ENCODE assay signal across 30 cellular contexts in genomic region chr6:13409991-13410390, GRCh38.
A peak's percentile ranks its signal among the peaks of the same experiment; 100 is the strongest.
DNase-seq lines count a peak whose midpoint lies in the region; ATAC-seq and TF ChIP-seq lines count a peak whose summit lies in the region.
"Had no signal": no experiment of that assay in that cellular context is flagged by ENCODE, and none has a peak within 500 bp of the region (broad histone marks: within the 10 kb centered on the region; RNA-seq: fewer than 3 reads in every experiment).

No MANE protein-coding gene starts in this region.

- no peak overlapping the region; the same call in 1 of the 2 replicates for H2AK5ac ChIP-seq in IMR-90 (ENCODE audit: low read depth, low read length)

- H2AFZ ChIP-seq in IMR-90 (replicated peaks; ENCODE audit: low read length, poor library complexity): no peak overlapping the region

- dilution Hi-C loops in IMR-90 (cut with HindIII; ENCODE audit: low sequenced_read_pairs, unreplicated experiment): no loop called here

- H3K36me3 ChIP-seq in IMR-90 (ENCODE audit: control insufficient read depth, insufficient read depth, low read length): no peaks in the 10 kb centered on the region
- no peaks in the 10 kb centered on the region for H3K36me3 ChIP-seq in gastrocnemius medialis
- H3K36me3 ChIP-seq: breast epithelium, pancreas, spleen, tibial nerve had no signal

- H2BK5ac ChIP-seq in IMR-90 (ENCODE audit: low read depth, low read length, poor library complexity, severe bottlenecking): no peak overlapping the region

- H3K23ac ChIP-seq in IMR-90 (ENCODE audit: low read depth, low read length): no peak overlapping the region

- intact Hi-C loops in IMR-90 (cut with micrococcal nuclease): no loop called here
- intact Hi-C loops in gastrocnemius medialis (cut with DNase I; ENCODE audit: low total_unique reads): loop anchor here (5.0 kb wide), 1 partner anchor 162 kb away; the partner anchor contains the start of gene SIRT5
- intact Hi-C loops in lower leg skin (cut with DNase I; ENCODE audit: low total_unique reads): no loop called here

- H3K4me3 ChIP-seq in IMR-90 (ENCODE audit: insufficient read depth, low read depth, low read length): no peak overlapping the region
- H3K4me3 ChIP-seq in gastrocnemius medialis: no peak overlapping the region
- no peak overlapping the region for H3K4me3 ChIP-seq in lower leg skin (ENCODE audit: low read depth, poor library complexity, severe bottlenecking)
- H3K4me3 ChIP-seq: breast epithelium, pancreas, spleen, tibial nerve had no signal

- no peak overlapping the region for H4K8ac ChIP-seq in IMR-90 (ENCODE audit: low read depth in 2 of 2, low read length in 2 of 2)

- H4K91ac ChIP-seq in IMR-90 (ENCODE audit: insufficient read depth, low read depth, low read length): no peak overlapping the region

- no peak overlapping the region for H2BK120ac ChIP-seq in IMR-90 (ENCODE audit: low read depth, low read length)

- no peak overlapping the region for H3K4me2 ChIP-seq in IMR-90 (ENCODE audit: low read depth, low read length)

- H3K27me3 Mint-ChIP-seq in immature natural killer cell (ENCODE audit: low read depth in 3 of 3): no peaks in the 10 kb centered on the region
- H3K27me3 Mint-ChIP-seq: CD8-positive, alpha-beta memory T cell; stimulated activated naive CD8-positive, alpha-beta T cell treated with anti-CD3 and anti-CD28 coated beads, Interleukin-15, Interleukin-2, amounts not matched to agents 100 ng/mL and 50 ng/mL, for 24 hours had no signal

- H3K9me3 ChIP-seq in IMR-90 (ENCODE audit: control insufficient read depth, insufficient read depth, low read length) (no peaks in the 10 kb centered on the region), gastrocnemius medialis (no peaks in the 10 kb centered on the region)
- H3K9me3 ChIP-seq: breast epithelium, pancreas, spleen, tibial nerve had no signal

- ATAC-seq in IMR-90 (ENCODE audit: low read depth) (no peak), gastrocnemius medialis (no peak), HG03108 (IDR thresholded peaks at IDR 0.05; ENCODE audit: unreplicated experiment) (no peak)
- ATAC-seq: activated CD4-positive, CD25-positive, alpha-beta regulatory T cell treated with anti-CD3 and anti-CD28 coated beads, Interleukin-2, amount 50 U/mL, for 24 hours; Panc1; pancreas had no signal

- H3K4me1 Mint-ChIP-seq in immature natural killer cell: peaks cover 96 to 100% of the 10 kb centered on the region in 2 donors
- H3K4me1 Mint-ChIP-seq: CD8-positive, alpha-beta memory T cell had no signal

- H3K18ac ChIP-seq in IMR-90 (ENCODE audit: low read depth, low read length): no peak overlapping the region

- no peak overlapping the region for H3K4me3 Mint-ChIP-seq in immature natural killer cell
- H3K4me3 Mint-ChIP-seq: H9; neural crest cell; stimulated activated naive CD8-positive, alpha-beta T cell treated with anti-CD3 and anti-CD28 coated beads, Interleukin-15, Interleukin-2, amounts not matched to agents 100 ng/mL and 50 ng/mL, for 24 hours had no signal

- H3K9ac ChIP-seq in IMR-90 (ENCODE audit: low read depth, low read length): no peak overlapping the region

- no peak for TF ChIP-seq RAD21 in IMR-90 (IDR thresholded peaks at IDR 0.05; ENCODE audit: low read length)

- CTCF ChIA-PET in IMR-90 (lab: Yijun Ruan, JAX): interaction anchor here (1.0 to 1.1 kb wide), 2 partner anchors 48 to 165 kb away, joined by 4 to 5 read pairs; no protein-coding TSS in a partner anchor

- H3K9me1 ChIP-seq in IMR-90 (ENCODE audit: insufficient read depth, low read length): peaks cover 20% of the 10 kb centered on the region

- no peak overlapping the region for H3K27ac ChIP-seq in IMR-90 (ENCODE audit: insufficient read depth, low read length)
- peak overlapping the region in 3 of 4 donors; percentile 6 to 65 (median 52) for H3K27ac ChIP-seq in gastrocnemius medialis
- H3K27ac ChIP-seq: breast epithelium, epithelial cell of prostate, pancreas had no signal

- POLR2A ChIA-PET in IMR-90 (lab: Charles Lee; ENCODE audit: unreplicated experiment): interaction anchor here (0.6 kb wide), 1 partner anchor 64 kb away, joined by 3 read pairs; no protein-coding TSS in a partner anchor

- H3K36me3 Mint-ChIP-seq in immature natural killer cell: peaks cover 0 to 10% (median 0%) of the 10 kb centered on the region in 3 donors
- H3K36me3 Mint-ChIP-seq: CD8-positive, alpha-beta memory T cell had no signal

- H2BK15ac ChIP-seq in IMR-90 (ENCODE audit: low read depth, low read length): no peak overlapping the region

- no peak overlapping the region for H4K5ac ChIP-seq in IMR-90 (ENCODE audit: low read depth, low read length)

- peak overlapping the region; percentile 67 to 92 (median 82) for H3K27ac Mint-ChIP-seq in immature natural killer cell
- H3K27ac Mint-ChIP-seq: stimulated activated naive CD8-positive, alpha-beta T cell treated with anti-CD3 and anti-CD28 coated beads, Interleukin-15, Interleukin-2, amounts not matched to agents 100 ng/mL and 50 ng/mL, for 24 hours had no signal

- no peak overlapping the region for H2BK20ac ChIP-seq in IMR-90 (ENCODE audit: low read depth, low read length)

- TF ChIP-seq CTCF in IMR-90 (conservative IDR thresholded peaks at IDR 0.05; ENCODE audit: low read depth, low read length) (no peak), gastrocnemius medialis (IDR thresholded peaks at IDR 0.05 in 4 of 5, conservative IDR thresholded peaks at IDR 0.05 in 1 of 5) (no peak), lower leg skin (IDR thresholded peaks at IDR 0.05) (no peak)

- 0 out of 2 replicates have a peak overlapping the region, but pooled peaks have one; percentile 9 for H3K14ac ChIP-seq in IMR-90 (replicated peaks; ENCODE audit: low read depth, low read length)

- no peaks in the 10 kb centered on the region for H3K9me3 Mint-ChIP-seq in immature natural killer cell
- H3K9me3 Mint-ChIP-seq: CD8-positive, alpha-beta memory T cell; H9 had no signal

- no peak overlapping the region for H3K4ac ChIP-seq in IMR-90 (ENCODE audit: low read depth, low read length)

- H3K56ac ChIP-seq in IMR-90 (ENCODE audit: extremely low read depth, insufficient read depth, low read length): no peak overlapping the region

- in situ Hi-C loops in IMR-90 (cut with MboI; ENCODE audit: low sequenced_read_pairs) (no loop called here), gastrocnemius medialis (cut with MboI; ENCODE audit: low sequenced_read_pairs in 4 of 4) (loop anchor here in 1 of 4 donors (25.0 kb wide), 1 partner anchor 127 kb away; no protein-coding TSS in a partner anchor)

- no peaks in the 10 kb centered on the region for H3K27me3 ChIP-seq in IMR-90 (ENCODE audit: control insufficient read depth, insufficient read depth, low read length)
- H3K27me3 ChIP-seq in gastrocnemius medialis: no peaks in the 10 kb centered on the region
- H3K27me3 ChIP-seq: breast epithelium, pancreas, spleen, tibial nerve had no signal

- no peaks in the 10 kb centered on the region; the same call in 1 of the 2 replicates for H4K20me1 ChIP-seq in IMR-90 (ENCODE audit: insufficient read depth, low read length)

- TF ChIP-seq POLR2A in IMR-90 (IDR thresholded peaks at IDR 0.05; ENCODE audit: low read depth, low read length) (no peak), gastrocnemius medialis (IDR thresholded peaks at IDR 0.05) (no peak), lower leg skin (IDR thresholded peaks at IDR 0.05) (no peak)

- DNase-seq in IMR-90 (peak; percentile 47), astrocyte of the hippocampus (ENCODE audit: low read depth, low spot score) (peak; percentile 58), immature natural killer cell (no peak), gastrocnemius medialis (no peak), ureter (ENCODE audit: low spot score) (no peak), lower leg skin (ENCODE audit: low spot score in 2 of 2) (no peak)
- DNase-seq in activated CD8-positive, alpha-beta memory T cell treated with anti-CD3 and anti-CD28 coated beads for 24 hours: no peak
- DNase-seq: activated CD4-positive, alpha-beta T cell treated with anti-CD3 and anti-CD28 coated beads, Interleukin-2, amount 50 U/mL, for 4 hours; activated naive CD4-positive, alpha-beta T cell; CD8-positive, alpha-beta memory T cell; effector CD8-positive, alpha-beta T cell; glutamatergic neuron; H9; Karpas-422; NCI-H1417 treated with DMSO at 0.1 percent for 48 hours; NCI-H2029 treated with DMSO at 0.1 percent for 48 hours; NCI-H748 treated with DMSO at 0.1 percent for 48 hours; pancreas; SHP77 treated with DMSO at 0.1 percent for 48 hours; spleen; stimulated activated CD4-positive, alpha-beta T cell treated with anti-CD3 and anti-CD28 coated beads, Interleukin-2, amount 100 ng/mL, for 24 hours; T-helper 2 cell had no signal

- H3K4me1 ChIP-seq in IMR-90 (ENCODE audit: control insufficient read depth, insufficient read depth, low read length) (peaks cover 23% of the 10 kb centered on the region), gastrocnemius medialis (peaks cover 94 to 96% of the 10 kb centered on the region in 2 donors)

- WGBS in IMR-90 (ENCODE audit: extremely low coverage in 2 of 2, insufficient read length in 1 of 2), 2 experiments: no CpG with 5 or more reads among the region's 2 CpGs
- WGBS in lower leg skin, 2 donors: 83 to 85% methylated on average over 2 of the region's 2 CpGs

- no peak overlapping the region for H2AK9ac ChIP-seq in IMR-90 (replicated peaks; ENCODE audit: low read depth, low read length, poor library complexity)

- BruUV-seq in IMR-90 (replicated peaks; lab: Mats Ljungman, UMichigan): no TSS peak

- peaks cover 0 to 17% of the 10 kb centered on the region in 2 experiments; a peak in 2 of 4 replicates for H3K79me1 ChIP-seq in IMR-90 (ENCODE audit: low read depth in 1 of 2, low read length in 2 of 2)

TF ChIP-seq in IMR-90, 13 proteins besides CTCF, POLR2A, EP300 and RAD21 (continues in another document):
- no peak for TF ChIP-seq SMC3 (IDR thresholded peaks at IDR 0.05; ENCODE audit: low read depth, low read length)
- no peak for TF ChIP-seq BHLHE40 (IDR thresholded peaks at IDR 0.05; ENCODE audit: low read depth, low read length)
- TF ChIP-seq RCOR1 (IDR thresholded peaks at IDR 0.05; ENCODE audit: insufficient replicate concordance, low read length): no peak
- TF ChIP-seq MAZ (IDR thresholded peaks at IDR 0.05; ENCODE audit: borderline replicate concordance, low read depth, low read length): no peak
- TF ChIP-seq MAFK (IDR thresholded peaks at IDR 0.05; ENCODE audit: low read depth, low read length): no peak
- no peak for TF ChIP-seq CEBPB (IDR thresholded peaks at IDR 0.05; ENCODE audit: low read depth, low read length)
- no peak for TF ChIP-seq RFX5 (IDR thresholded peaks at IDR 0.05; ENCODE audit: low read depth, low read length)
- no peak for TF ChIP-seq FOS (IDR thresholded peaks at IDR 0.05; ENCODE audit: low read depth, low read length)
- TF ChIP-seq ELK1 (IDR thresholded peaks at IDR 0.05; ENCODE audit: borderline replicate concordance, low read depth, low read length): no peak

Comparison
In these comparisons a context has a peak if more than half of its experiments do, and no peak if none do; other contexts are left out.
1. DNase-seq: peak in IMR-90 (single experiment) and astrocyte of the hippocampus (single experiment); none in immature natural killer cell (0 of 3), gastrocnemius medialis (0 of 2), ureter (single experiment), lower leg skin (0 of 2) and activated CD8-positive, alpha-beta memory T cell treated with anti-CD3 and anti-CD28 coated beads for 24 hours (single experiment).